Comparison of ENCODE assay signal across 2 cellular contexts in genomic region chr21:27833298-27833697, GRCh38.
TF ChIP-seq lines count a peak whose summit lies in the region.

No MANE protein-coding gene starts in this region.

TF ChIP-seq in IMR-90, 13 proteins besides CTCF, POLR2A, EP300 and RAD21:
- TF ChIP-seq RFX5 (IDR thresholded peaks at IDR 0.05; ENCODE audit: low read depth, low read length) (no peak), CEBPB (IDR thresholded peaks at IDR 0.05; ENCODE audit: low read depth, low read length) (no peak), MXI1 (IDR thresholded peaks at IDR 0.05; ENCODE audit: borderline replicate concordance, low read depth, low read length) (no peak), CHD1 (IDR thresholded peaks at IDR 0.05; ENCODE audit: low read depth, low read length) (no peak), MAZ (IDR thresholded peaks at IDR 0.05; ENCODE audit: borderline replicate concordance, low read depth, low read length) (no peak), ELK1 (IDR thresholded peaks at IDR 0.05; ENCODE audit: borderline replicate concordance, low read depth, low read length) (no peak), MAFK (IDR thresholded peaks at IDR 0.05; ENCODE audit: low read depth, low read length) (no peak), SMC3 (IDR thresholded peaks at IDR 0.05; ENCODE audit: low read depth, low read length) (no peak), BHLHE40 (IDR thresholded peaks at IDR 0.05; ENCODE audit: low read depth, low read length) (no peak), NFE2L2 (IDR thresholded peaks at IDR 0.05; ENCODE audit: low read depth, low read length) (no peak), FOS (IDR thresholded peaks at IDR 0.05; ENCODE audit: low read depth, low read length) (no peak), RCOR1 (IDR thresholded peaks at IDR 0.05; ENCODE audit: insufficient replicate concordance, low read length) (no peak)
- TF ChIP-seq, protein P1, sequence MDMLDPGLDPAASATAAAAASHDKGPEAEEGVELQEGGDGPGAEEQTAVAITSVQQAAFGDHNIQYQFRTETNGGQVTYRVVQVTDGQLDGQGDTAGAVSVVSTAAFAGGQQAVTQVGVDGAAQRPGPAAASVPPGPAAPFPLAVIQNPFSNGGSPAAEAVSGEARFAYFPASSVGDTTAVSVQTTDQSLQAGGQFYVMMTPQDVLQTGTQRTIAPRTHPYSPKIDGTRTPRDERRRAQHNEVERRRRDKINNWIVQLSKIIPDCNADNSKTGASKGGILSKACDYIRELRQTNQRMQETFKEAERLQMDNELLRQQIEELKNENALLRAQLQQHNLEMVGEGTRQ (IDR thresholded peaks at IDR 0.05; ENCODE audit: low read depth, low read length): no peak

TF ChIP-seq in neural cell, 6 proteins besides CTCF, POLR2A, EP300 and RAD21:
- TF ChIP-seq EZH2 (IDR thresholded peaks at IDR 0.05; ENCODE audit: borderline replicate concordance, insufficient read depth, low read length, poor library complexity, severe bottlenecking) (no peak), MXI1 (conservative IDR thresholded peaks at IDR 0.05; ENCODE audit: poor library complexity, severe bottlenecking) (no peak), POLR2AphosphoS5 (IDR thresholded peaks at IDR 0.05) (peak; percentile 53)
